28 cellular contexts compared by ENCODE assay signal in the genomic region with DNA sequence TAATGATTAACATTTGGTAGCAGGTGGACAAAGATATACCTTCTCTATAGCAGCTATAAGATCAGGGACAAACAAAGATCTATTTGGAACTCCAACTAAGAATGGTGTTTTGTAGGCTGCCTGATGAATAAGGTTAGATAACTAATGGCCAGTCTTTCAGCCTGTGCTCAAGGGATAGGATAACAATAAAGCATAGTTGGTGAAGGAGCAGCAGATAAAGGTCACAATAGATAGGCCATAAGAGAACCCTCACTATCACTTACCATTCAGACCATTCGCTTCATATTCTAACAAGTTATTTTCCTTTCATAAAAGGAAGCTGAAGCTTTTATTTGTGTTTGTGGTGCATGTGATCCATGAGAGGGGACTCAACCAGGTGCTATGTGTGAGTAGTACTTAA.
"Had no signal": no experiment of that assay in that cellular context is flagged by ENCODE, and none has a peak within 500 bp of the region (broad histone marks: within the 10 kb centered on the region; RNA-seq: fewer than 3 reads in every experiment).

No MANE protein-coding gene starts in this region.

- H3K27ac ChIP-seq: left ventricle myocardium inferior, neural progenitor cell, neutrophil, ovary, right atrium auricular region, right lobe of liver, stomach, testis, thyroid gland, transverse colon, upper lobe of left lung, vagina had no signal

- H3K9me3 ChIP-seq: left ventricle myocardium inferior, neutrophil, ovary, right atrium auricular region, right lobe of liver, stomach, testis, thyroid gland, transverse colon, upper lobe of left lung, vagina had no signal

- H3K36me3 ChIP-seq: neural progenitor cell, ovary, right atrium auricular region, right lobe of liver, thyroid gland, transverse colon, vagina had no signal

- H2AFZ ChIP-seq: neural progenitor cell had no signal

- H3K4me3 ChIP-seq: left ventricle myocardium inferior, lung, neural progenitor cell, ovary, right atrium auricular region, right lobe of liver, stomach, testis, thyroid gland, transverse colon, upper lobe of left lung, vagina had no signal

- H3K9ac ChIP-seq: neural progenitor cell had no signal

- H3K27ac Mint-ChIP-seq: mesothelial cell of epicardium, natural killer cell, nephron progenitor cell, neural progenitor cell, progenitor cell of endocrine pancreas had no signal

- H3K4me2 ChIP-seq: neural progenitor cell had no signal

- H3K4me3 Mint-ChIP-seq: mesothelial cell of epicardium; naive B cell; natural killer cell; nephron progenitor cell; neural progenitor cell; stimulated activated naive B cell treated with anti-CD40 and anti-IgM and Interleukin-4, amounts not matched to agents 10 μg/mL and 1 μg/mL and 100 μg/mL, for 72 hours had no signal

- H3K4me1 ChIP-seq: right lobe of liver, testis had no signal

- DNase-seq: hypothalamus; islet precursor cell; left ventricle myocardium inferior; naive B cell; natural killer cell; nephron progenitor cell; occipital lobe; ovary; right lobe of liver; stimulated activated CD4-positive, alpha-beta T cell treated with anti-CD3 and anti-CD28 coated beads, Interleukin-12 subunit alpha, Interleukin-12 subunit beta, amount 100 ng/mL, for 4 hours; stimulated activated CD4-positive, alpha-beta T cell treated with anti-CD3 and anti-CD28 coated beads, Interleukin-15, amount 100 ng/mL, for 24 hours; stimulated activated CD4-positive, alpha-beta T cell treated with anti-CD3 and anti-CD28 coated beads, Interleukin-2, amount 100 ng/mL, for 24 hours; stimulated activated CD4-positive, alpha-beta T cell treated with anti-CD3 and anti-CD28 coated beads, Interleukin-4, amount 100 ng/mL, for 4 hours; stimulated activated CD8-positive, alpha-beta memory T cell treated with anti-CD3 and anti-CD28 coated beads, Interleukin-4, amount 100 ng/mL, for 48 hours; stimulated activated naive B cell treated with anti-CD40 and anti-IgM and Interleukin-4, amounts not matched to agents 10 μg/mL and 1 μg/mL and 100 μg/mL, for 72 hours; stimulated activated naive CD8-positive, alpha-beta T cell treated with anti-CD3 and anti-CD28 coated beads, Interleukin-15, Interleukin-2, amounts not matched to agents 100 U/mL and 50 U/mL, for 24 hours; stomach; testis; thyroid gland; transverse colon; upper lobe of left lung had no signal

- H3K27me3 Mint-ChIP-seq: naive B cell; progenitor cell of endocrine pancreas; stimulated activated naive B cell treated with anti-CD40 and anti-IgM and Interleukin-4, amounts not matched to agents 10 μg/mL and 1 μg/mL and 100 μg/mL, for 72 hours had no signal

- H3K9me3 Mint-ChIP-seq: mesothelial cell of epicardium; stimulated activated naive B cell treated with anti-CD40 and anti-IgM and Interleukin-4, amounts not matched to agents 10 μg/mL and 1 μg/mL and 100 μg/mL, for 72 hours had no signal

- H3K27me3 ChIP-seq: neural progenitor cell, neutrophil, ovary, right atrium auricular region, right lobe of liver, stomach, testis, thyroid gland, transverse colon, upper lobe of left lung, vagina had no signal

- ATAC-seq: natural killer cell; right lobe of liver; stimulated activated naive B cell treated with anti-CD40 and anti-IgM and Interleukin-4, amounts not matched to agents 10 μg/mL and 1 μg/mL and 100 μg/mL, for 72 hours; stimulated activated naive CD8-positive, alpha-beta T cell treated with anti-CD3 and anti-CD28 coated beads, Interleukin-15, Interleukin-2, amounts not matched to agents 100 U/mL and 50 U/mL, for 24 hours had no signal

- H3K36me3 Mint-ChIP-seq: naive B cell, natural killer cell had no signal
